Comparison of ENCODE assay signal across 18 cellular contexts in genomic region chr22:45562537-45563361, GRCh38.
DNase-seq lines count a peak whose midpoint lies in the region; ATAC-seq and TF ChIP-seq lines count a peak whose summit lies in the region.
"Had no signal": no experiment of that assay in that cellular context is flagged by ENCODE, and none has a peak within 500 bp of the region (broad histone marks: within the 10 kb centered on the region; RNA-seq: fewer than 3 reads in every experiment).

No MANE protein-coding gene starts in this region.

- H3K4me3 ChIP-seq in BLaER1 (no peak overlapping the region), osteoblast (ENCODE audit: insufficient read depth, low read length) (no peak overlapping the region), ovary (no peak overlapping the region)
- H3K4me3 ChIP-seq: HAP-1, SJCRH30 had no signal

- CTCF ChIA-PET in WTC11 (lab: Charles Lee) = interaction anchor here (0.8 kb wide), 1 partner anchor 59 kb away, joined by 3 read pairs; no protein-coding TSS in a partner anchor

- no peak overlapping the region for H3K23ac ChIP-seq in H9 (ENCODE audit: insufficient read length, low read depth, low read length)

- TF ChIP-seq POLR2A in ovary (IDR thresholded peaks at IDR 0.05) = no peak

- peaks cover 17 to 19% of the 10 kb centered on the region in 2 experiments for H3K4me1 Mint-ChIP-seq in H9
- H3K4me1 Mint-ChIP-seq in WTC11 = peaks cover 13% of the 10 kb centered on the region

- H3K9me3 Mint-ChIP-seq in H9 (peaks cover 20 to 42% of the 10 kb centered on the region in 2 experiments), WTC11 (peaks cover 42% of the 10 kb centered on the region)

- H2AFZ ChIP-seq in H9 (ENCODE audit: low read length) (no peak overlapping the region), osteoblast (ENCODE audit: low read length) (no peak overlapping the region)

- no peak overlapping the region for H2BK15ac ChIP-seq in H9 (ENCODE audit: low read depth, low read length)

- H3K9me3 ChIP-seq in BLaER1 (peaks cover 37% of the 10 kb centered on the region), H9 (ENCODE audit: control insufficient read depth, low read depth, low read length) (peaks cover 8% of the 10 kb centered on the region), osteoblast (ENCODE audit: low read depth, low read length) (peaks cover 2% of the 10 kb centered on the region), ovary (no peaks in the 10 kb centered on the region)

- WGBS in H9 (ENCODE audit: extremely low coverage, insufficient read length, low lambda C conversion rate) = no CpG with 5 or more reads among the region's 44 CpGs
- 96% methylated on average over 40 to 44 of the region's 44 CpGs for WGBS in ovary, 3 donors

- H3K27me3 Mint-ChIP-seq in H9 (ENCODE audit: low read depth) = peaks cover 1% of the 10 kb centered on the region
- H3K27me3 Mint-ChIP-seq in WTC11 (ENCODE audit: low read depth) = no peaks in the 10 kb centered on the region; the same call in none of the 2 replicates

- no peaks in the 10 kb centered on the region for H3K79me2 ChIP-seq in H9 (ENCODE audit: insufficient read depth, low read length)
- no peaks in the 10 kb centered on the region for H3K79me2 ChIP-seq in osteoblast (ENCODE audit: insufficient read depth, low read length)

- TF ChIP-seq CTCF in H9 (conservative IDR thresholded peaks at IDR 0.05) (peak; percentile 24; the same call in 2 of the 3 replicates), osteoblast (IDR thresholded peaks at IDR 0.05; ENCODE audit: extremely low read depth, low read depth, low read length) (no peak), WTC11 (IDR thresholded peaks at IDR 0.05) (no peak), foreskin keratinocyte (conservative IDR thresholded peaks at IDR 0.05) (no peak), ovary (IDR thresholded peaks at IDR 0.05) (no peak)

- no peak overlapping the region for H2BK12ac ChIP-seq in H9 (ENCODE audit: insufficient read length, low read depth, low read length)

- H4K20me1 ChIP-seq in BLaER1 (no peaks in the 10 kb centered on the region), H9 (ENCODE audit: control insufficient read depth, insufficient read depth, insufficient read length) (no peaks in the 10 kb centered on the region), osteoblast (ENCODE audit: insufficient read depth, low read length) (no peaks in the 10 kb centered on the region)

- H3K23me2 ChIP-seq in H9 (ENCODE audit: insufficient read length, low read depth, low read length, poor library complexity, severe bottlenecking) = no peaks in the 10 kb centered on the region

- POLR2A ChIA-PET in WTC11 (lab: Charles Lee) = no interaction called here

- H3K4me3 Mint-ChIP-seq in H9 (no peak overlapping the region), WTC11 (no peak overlapping the region)

- H3K79me1 ChIP-seq in H9 (ENCODE audit: insufficient read depth, low read depth, low read length, poor library complexity, severe bottlenecking) = no peaks in the 10 kb centered on the region

- no peak overlapping the region for H3K4ac ChIP-seq in H9 (ENCODE audit: low read depth, low read length)

- H3K18ac ChIP-seq in H9 (ENCODE audit: insufficient read length, low read depth, low read length) = no peak overlapping the region

- H3K27ac Mint-ChIP-seq in H9 = no peak overlapping the region
- no peak overlapping the region for H3K27ac Mint-ChIP-seq in WTC11

- H3K36me3 Mint-ChIP-seq in H9 (ENCODE audit: insufficient read depth in 1 of 3, low read depth in 3 of 3) (peaks cover 62 to 68% (median 65%) of the 10 kb centered on the region in 3 experiments), WTC11 (peaks cover 63% of the 10 kb centered on the region)

- DNase-seq in H9 (no peak), fibroblast of gingiva (ENCODE audit: low read depth) (peak; percentile 38), osteoblast (ENCODE audit: insufficient read length, low spot score, missing footprints) (peak; percentile 27), WTC11 (ENCODE audit: low spot score) (no peak), foreskin keratinocyte (no peak), ovary (no peak)
- DNase-seq: DMS79, IMR-90, NCI-H1092 treated with DMSO at 0.1 percent for 48 hours, NCI-H146, NCI-H2029, NCI-H2171, NCI-H524 treated with DMSO at 0.1 percent for 48 hours, SJCRH30 had no signal

- no peak overlapping the region for H2BK5ac ChIP-seq in H9 (ENCODE audit: insufficient read length, low read length)

- H2BK120ac ChIP-seq in H9 (ENCODE audit: low read depth, low read length, poor library complexity, severe bottlenecking) = no peak overlapping the region

- H4K91ac ChIP-seq in H9 (ENCODE audit: insufficient read length, low read depth, low read length) = no peak overlapping the region

- H3K4me1 ChIP-seq in BLaER1 (peaks cover 14% of the 10 kb centered on the region), H9 (ENCODE audit: insufficient read depth, low read length) (no peaks in the 10 kb centered on the region), osteoblast (ENCODE audit: insufficient read depth, low read length) (peaks cover 3% of the 10 kb centered on the region), foreskin keratinocyte (no peaks in the 10 kb centered on the region), ovary (ENCODE audit: insufficient read depth) (no peaks in the 10 kb centered on the region)
- H3K4me1 ChIP-seq: HAP-1, SJCRH30 had no signal

- H4K8ac ChIP-seq in H9 (replicated peaks; ENCODE audit: insufficient read length, low read depth, low read length) = no peak overlapping the region

- H3K36me3 ChIP-seq in BLaER1 (peaks cover 95% of the 10 kb centered on the region), osteoblast (ENCODE audit: insufficient read depth, low read length) (no peaks in the 10 kb centered on the region), ovary (no peaks in the 10 kb centered on the region)
- H3K36me3 ChIP-seq: SJCRH30 had no signal

- no peak overlapping the region for H3K56ac ChIP-seq in H9 (ENCODE audit: insufficient read length, low read depth, low read length)

- H3K27me3 ChIP-seq in BLaER1 = no peaks in the 10 kb centered on the region
- H3K27me3 ChIP-seq in H9 (ENCODE audit: insufficient read depth, low read length) = no peaks in the 10 kb centered on the region
- H3K27me3 ChIP-seq in osteoblast (ENCODE audit: insufficient read depth, low read length) = no peaks in the 10 kb centered on the region
- no peaks in the 10 kb centered on the region for H3K27me3 ChIP-seq in foreskin keratinocyte
- no peaks in the 10 kb centered on the region for H3K27me3 ChIP-seq in ovary
- H3K27me3 ChIP-seq: SJCRH30 had no signal

- intact Hi-C loops in ovary (cut with DNase I) = no loop called here

- no peak for TF ChIP-seq EP300 in ovary (IDR thresholded peaks at IDR 0.05)

- peak overlapping the region; percentile 65 for H3K4me2 ChIP-seq in BLaER1
- no peak overlapping the region for H3K4me2 ChIP-seq in H9 (ENCODE audit: insufficient read depth, insufficient read length, low read length)
- no peak overlapping the region for H3K4me2 ChIP-seq in osteoblast (ENCODE audit: insufficient read depth, low read length)
- H3K4me2 ChIP-seq: KMS-11 had no signal

- H3K9ac ChIP-seq in BLaER1 (no peak overlapping the region), H9 (ENCODE audit: extremely low read depth, insufficient read length, low read length) (no peak overlapping the region)
- H3K9ac ChIP-seq: KMS-11 had no signal

- no peak overlapping the region for H3K14ac ChIP-seq in H9 (ENCODE audit: insufficient read depth, low read length)

- ATAC-seq in WTC11 = no peak
- no peak for ATAC-seq in foreskin keratinocyte
- ATAC-seq in HG02571 (IDR thresholded peaks at IDR 0.05; ENCODE audit: unreplicated experiment) = no peak

- H3K27ac ChIP-seq in BLaER1 = no peak overlapping the region
- no peak overlapping the region for H3K27ac ChIP-seq in H9 (ENCODE audit: insufficient read length, low read depth, low read length)
- H3K27ac ChIP-seq in osteoblast (ENCODE audit: low read depth, low read length) = no peak overlapping the region
- H3K27ac ChIP-seq in foreskin keratinocyte = no peak overlapping the region
- no peak overlapping the region for H3K27ac ChIP-seq in ovary
- H3K27ac ChIP-seq: KMS-11, SJCRH30 had no signal

- no peak overlapping the region for H2AK5ac ChIP-seq in H9 (ENCODE audit: insufficient read length, low read length)

- H4K5ac ChIP-seq in H9 (ENCODE audit: insufficient read length, low read depth, low read length) = no peak overlapping the region

- H3T11ph ChIP-seq in H9 (ENCODE audit: low read length) = no peak overlapping the region

- H2BK20ac ChIP-seq in H9 (ENCODE audit: low read depth, low read length, poor library complexity, severe bottlenecking) = no peak overlapping the region

TF ChIP-seq in WTC11, 78 proteins besides CTCF, POLR2A, EP300 and RAD21 (continues in another document):
- TF ChIP-seq, protein P1, sequence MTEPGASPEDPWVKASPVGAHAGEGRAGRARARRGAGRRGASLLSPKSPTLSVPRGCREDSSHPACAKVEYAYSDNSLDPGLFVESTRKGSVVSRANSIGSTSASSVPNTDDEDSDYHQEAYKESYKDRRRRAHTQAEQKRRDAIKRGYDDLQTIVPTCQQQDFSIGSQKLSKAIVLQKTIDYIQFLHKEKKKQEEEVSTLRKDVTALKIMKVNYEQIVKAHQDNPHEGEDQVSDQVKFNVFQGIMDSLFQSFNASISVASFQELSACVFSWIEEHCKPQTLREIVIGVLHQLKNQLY (CRISPR knock-in tag; IDR thresholded peaks at IDR 0.05) = no peak
- TF ChIP-seq ETV6 (CRISPR knock-in tag; IDR thresholded peaks at IDR 0.05) = no peak
- no peak for TF ChIP-seq NFATC4 (CRISPR knock-in tag; IDR thresholded peaks at IDR 0.05)
- no peak for TF ChIP-seq NR2C2 (CRISPR knock-in tag; IDR thresholded peaks at IDR 0.05)
- TF ChIP-seq, protein P2, sequence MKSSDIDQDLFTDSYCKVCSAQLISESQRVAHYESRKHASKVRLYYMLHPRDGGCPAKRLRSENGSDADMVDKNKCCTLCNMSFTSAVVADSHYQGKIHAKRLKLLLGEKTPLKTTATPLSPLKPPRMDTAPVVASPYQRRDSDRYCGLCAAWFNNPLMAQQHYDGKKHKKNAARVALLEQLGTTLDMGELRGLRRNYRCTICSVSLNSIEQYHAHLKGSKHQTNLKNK (CRISPR knock-in tag; IDR thresholded peaks at IDR 0.05) = no peak
- TF ChIP-seq, protein P3, sequence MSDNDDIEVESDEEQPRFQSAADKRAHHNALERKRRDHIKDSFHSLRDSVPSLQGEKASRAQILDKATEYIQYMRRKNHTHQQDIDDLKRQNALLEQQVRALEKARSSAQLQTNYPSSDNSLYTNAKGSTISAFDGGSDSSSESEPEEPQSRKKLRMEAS (CRISPR knock-in tag; IDR thresholded peaks at IDR 0.05) = no peak
- no peak for TF ChIP-seq ZNF416 (CRISPR knock-in tag; IDR thresholded peaks at IDR 0.05)
- TF ChIP-seq ZNF219 (CRISPR knock-in tag; IDR thresholded peaks at IDR 0.05; ENCODE audit: borderline replicate concordance) = no peak
- no peak for TF ChIP-seq ZNF396 (CRISPR knock-in tag; IDR thresholded peaks at IDR 0.05; ENCODE audit: borderline replicate concordance)

Comparison
In these comparisons a context has a peak if more than half of its experiments do, and no peak if none do; other contexts are left out.
1. DNase-seq: peak in fibroblast of gingiva (single experiment) and osteoblast (single experiment); none in H9 (single experiment), WTC11 (single experiment), foreskin keratinocyte (0 of 2) and ovary (0 of 5).